ENCODE assay signal across 8 cellular contexts in genomic region chrX:30652527-30653414, GRCh38. TPM values are rescaled to one million over a fixed set of nuclear protein-coding genes. Genes with fewer than 3 reads are reported as not detected.
A peak's percentile ranks its signal among the peaks of the same experiment; 100 is the strongest.
DNase-seq lines count a peak whose midpoint lies in the region; ATAC-seq and TF ChIP-seq lines count a peak whose summit lies in the region.

No MANE protein-coding gene starts in this region.

- no peaks in the 10 kb centered on the region for H3K9me3 ChIP-seq in CD4-positive, alpha-beta memory T cell (ENCODE audit: control insufficient read depth in 1 of 2, low read length in 2 of 2)
- peaks cover 0 to 2% of the 10 kb centered on the region in 2 donors for H3K9me3 ChIP-seq in lung (ENCODE audit: control insufficient read depth in 2 of 2, insufficient read depth in 1 of 2, low read length in 1 of 2)

- peaks cover 19 to 52% (median 27%) of the 10 kb centered on the region in 4 donors for H3K4me1 Mint-ChIP-seq in CD4-positive, alpha-beta memory T cell
- peaks cover 55% of the 10 kb centered on the region for H3K4me1 Mint-ChIP-seq in activated CD4-positive, alpha-beta memory T cell treated with anti-CD3 and anti-CD28 coated beads, Interleukin-2, amount 10 ng/mL, durations not matched to agents 7 days and 5 days

- H3K27ac ChIP-seq in CD4-positive, alpha-beta memory T cell (ENCODE audit: low read depth, low read length): peak overlapping the region; percentile 74
- H3K27ac ChIP-seq in lung (ENCODE audit: low read depth in 1 of 2, low read length in 1 of 2): peak overlapping the region; percentile 78 to 83

- POLR2A ChIA-PET in CD4-positive, alpha-beta memory T cell (lab: Charles Lee; ENCODE audit: partially characterized antibody): no interaction called here
- POLR2A ChIA-PET in activated CD4-positive, alpha-beta memory T cell treated with anti-CD3 and anti-CD28 coated beads, Interleukin-2, amount 10 ng/mL, durations not matched to agents 7 days and 5 days (lab: Charles Lee): interaction anchor here (1.0 to 3.3 kb wide), 3 partner anchors 63 to 236 kb away, joined by 3 to 15 read pairs (median 4); partner anchors contain the start of gene TAB3

- peak; percentile 92 for ATAC-seq in GM19455 (IDR thresholded peaks at IDR 0.05; ENCODE audit: unreplicated experiment)
- peak; percentile 61 for ATAC-seq in HG03575 (IDR thresholded peaks at IDR 0.05; ENCODE audit: extremely low read depth, insufficient number of reproducible peaks, low FRiP score, unreplicated experiment)
- peak; percentile 89 for ATAC-seq in lung (ENCODE audit: insufficient read depth, low FRiP score)

- intact Hi-C loops in CD4-positive, alpha-beta memory T cell (cut with micrococcal nuclease): loop anchor here (1.0 to 5.0 kb wide), 2 partner anchors 75 to 237 kb away; partner anchors contain the start of genes TAB3 and TASL

- peak overlapping the region; percentile 72 to 97 (median 95) for H3K27ac Mint-ChIP-seq in CD4-positive, alpha-beta memory T cell
- peak overlapping the region; percentile 96 for H3K27ac Mint-ChIP-seq in activated CD4-positive, alpha-beta memory T cell treated with anti-CD3 and anti-CD28 coated beads, Interleukin-2, amount 10 ng/mL, durations not matched to agents 7 days and 5 days

- CTCF ChIA-PET in CD4-positive, alpha-beta memory T cell (lab: Charles Lee; ENCODE audit: partially characterized antibody): no interaction called here
- CTCF ChIA-PET in activated CD4-positive, alpha-beta memory T cell treated with anti-CD3 and anti-CD28 coated beads, Interleukin-2, amount 10 ng/mL, durations not matched to agents 7 days and 5 days (lab: Charles Lee): no interaction called here

- 1 to 25% methylated on average over 32 to 65 of the region's 65 CpGs for WGBS in lung, 2 donors

- H3K36me3 ChIP-seq in CD4-positive, alpha-beta memory T cell (ENCODE audit: insufficient read depth, low read length): no peaks in the 10 kb centered on the region
- no peaks in the 10 kb centered on the region for H3K36me3 ChIP-seq in lung (ENCODE audit: control insufficient read depth in 2 of 2, insufficient read depth in 2 of 2, low read length in 2 of 2)

- peaks cover 35% of the 10 kb centered on the region for H3K4me1 ChIP-seq in CD4-positive, alpha-beta memory T cell (ENCODE audit: insufficient read depth, low read length)
- H3K4me1 ChIP-seq in lung (ENCODE audit: control insufficient read depth in 2 of 2, insufficient read depth in 2 of 2, low read length in 2 of 2): no peaks in the 10 kb centered on the region

- peak; percentile 87 to 90 (median 89) for DNase-seq in CD4-positive, alpha-beta memory T cell
- DNase-seq in NCI-H82 treated with DMSO at 0.1 percent for 48 hours (lab: John Stamatoyannopoulos, UW; ENCODE audit: unreplicated experiment) (peak; percentile 86), ecto neural progenitor cell (ENCODE audit: low spot score) (peak; percentile 95), lung (ENCODE audit: low spot score) (peak; percentile 94)
- DNase-seq in activated CD4-positive, alpha-beta memory T cell treated with anti-CD3 and anti-CD28 coated beads, Interleukin-2, amount 10 ng/mL, durations not matched to agents 7 days and 5 days: peak; percentile 93
- DNase-seq in stimulated activated CD4-positive, alpha-beta T cell treated with anti-CD3 and anti-CD28 coated beads, TNF-alpha, amount 100 ng/mL, for 1 hour (ENCODE audit: low read depth in 3 of 3, low spot score in 1 of 3): peak; percentile 66 to 81 (median 72)

- peaks cover 0 to 4% (median 0%) of the 10 kb centered on the region in 8 donors for H3K9me3 Mint-ChIP-seq in CD4-positive, alpha-beta memory T cell
- H3K9me3 Mint-ChIP-seq in activated CD4-positive, alpha-beta memory T cell treated with anti-CD3 and anti-CD28 coated beads, Interleukin-2, amount 10 ng/mL, durations not matched to agents 7 days and 5 days: no peaks in the 10 kb centered on the region

- H3K36me3 Mint-ChIP-seq in CD4-positive, alpha-beta memory T cell: peaks cover 0 to 2% of the 10 kb centered on the region in 2 donors
- peaks cover 7% of the 10 kb centered on the region for H3K36me3 Mint-ChIP-seq in activated CD4-positive, alpha-beta memory T cell treated with anti-CD3 and anti-CD28 coated beads, Interleukin-2, amount 10 ng/mL, durations not matched to agents 7 days and 5 days (ENCODE audit: low read depth)

- no peaks in the 10 kb centered on the region for H3K27me3 ChIP-seq in CD4-positive, alpha-beta memory T cell (ENCODE audit: insufficient read depth, low read length)
- no peaks in the 10 kb centered on the region for H3K27me3 ChIP-seq in lung (ENCODE audit: control insufficient read depth, insufficient read depth)

- H3K4me3 ChIP-seq in CD4-positive, alpha-beta memory T cell (ENCODE audit: low read length in 2 of 2): peak overlapping the region; percentile 89 to 90
- H3K4me3 ChIP-seq in lung: peak overlapping the region; percentile 39

- TF ChIP-seq CTCF in lung (IDR thresholded peaks at IDR 0.05; ENCODE audit: control extremely low read depth, extremely low read depth): no peak

- H3K4me3 Mint-ChIP-seq in CD4-positive, alpha-beta memory T cell: peak overlapping the region; percentile 84 to 97 (median 92)
- H3K4me3 Mint-ChIP-seq in activated CD4-positive, alpha-beta memory T cell treated with anti-CD3 and anti-CD28 coated beads, Interleukin-2, amount 10 ng/mL, durations not matched to agents 7 days and 5 days: peak overlapping the region; percentile 84

- H3K27me3 Mint-ChIP-seq in CD4-positive, alpha-beta memory T cell: no peaks in the 10 kb centered on the region
- H3K27me3 Mint-ChIP-seq in activated CD4-positive, alpha-beta memory T cell treated with anti-CD3 and anti-CD28 coated beads, Interleukin-2, amount 10 ng/mL, durations not matched to agents 7 days and 5 days: no peaks in the 10 kb centered on the region

RNA-seq across cellular contexts. Expression of gene GK, which starts 0.5 kb away (rescaled TPM):
- total RNA-seq in CD4-positive, alpha-beta memory T cell: 1 to 10 TPM; 7.7 to 8.4 TPM
- polyA plus RNA-seq in CD4-positive, alpha-beta memory T cell: 1 to 10 TPM; 5.2 to 6.8 TPM
- total RNA-seq in activated CD4-positive, alpha-beta memory T cell treated with anti-CD3 and anti-CD28 coated beads, Interleukin-2, amount 10 ng/mL, durations not matched to agents 7 days and 5 days: 10 to 100 TPM; 34.2 to 37.5 TPM
- 10 to 100 TPM; 31.2 to 39.0 TPM for total RNA-seq in lung
- polyA plus RNA-seq in lung: 10 to 100 TPM; 20.2 to 84.0 TPM

Comparison
In these comparisons a context has a peak if more than half of its experiments do, and no peak if none do; other contexts are left out.
1. Peak in every context shown above with its lines: DNase-seq, ATAC-seq, H3K4me3 ChIP-seq and H3K27ac ChIP-seq.